ENCODE assay signal across 8 cellular contexts in the genomic region with DNA sequence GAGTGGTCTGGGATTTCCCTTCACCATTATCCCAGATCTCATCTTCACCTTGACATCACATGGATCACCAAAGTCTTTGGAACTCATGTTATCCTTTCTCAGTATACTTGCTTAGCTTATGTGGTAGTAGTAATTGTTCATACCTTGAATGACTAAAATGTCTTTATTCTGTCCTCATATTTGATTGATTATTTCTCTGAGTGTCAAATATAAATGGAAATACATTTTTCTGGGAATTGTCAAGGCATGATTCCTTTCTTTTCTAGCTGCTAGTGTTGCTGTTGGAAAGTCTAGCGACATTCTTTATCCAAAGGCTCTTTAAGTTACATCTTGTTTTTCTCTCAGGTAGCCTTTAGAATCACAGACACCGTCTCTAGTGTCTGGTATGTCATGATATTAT.
"Had no signal": no experiment of that assay in that cellular context is flagged by ENCODE, and none has a peak within 500 bp of the region (broad histone marks: within the 10 kb centered on the region; RNA-seq: fewer than 3 reads in every experiment).

No MANE protein-coding gene starts in this region.

- H3K4me3 ChIP-seq: K562 had no signal

- H3K4me3 Mint-ChIP-seq: IgD-negative memory B cell had no signal

- ATAC-seq: HepG2, K562 had no signal

- H3K36me3 Mint-ChIP-seq: IgD-negative memory B cell had no signal

- DNase-seq: IMR-90, KBM-7, KG1 had no signal

- FAIRE-seq: HepG2, HTR-8/SVneo, K562 had no signal

- H3K27ac ChIP-seq: HL-60 had no signal

- H3K9me3 Mint-ChIP-seq: IgD-negative memory B cell had no signal

- H3K27ac Mint-ChIP-seq: IgD-negative memory B cell had no signal
